Comparison of ENCODE assay signal across 8 cellular contexts in genomic region chr12:80201908-80202307, GRCh38.
"Had no signal": no experiment of that assay in that cellular context is flagged by ENCODE, and none has a peak within 500 bp of the region (broad histone marks: within the 10 kb centered on the region; RNA-seq: fewer than 3 reads in every experiment).

No MANE protein-coding gene starts in this region.

- DNase-seq: GM23248, GOT3, H7, HFFc6 had no signal

- ATAC-seq: HCT116, HepG2 had no signal

- H3K27ac ChIP-seq: GM23248, HL-60 had no signal

- H3K4me3 ChIP-seq: GM23248, HAP-1 had no signal

- H3K9me3 ChIP-seq: HAP-1 had no signal
